Comparison of ENCODE assay signal across 25 cellular contexts in the genomic region with DNA sequence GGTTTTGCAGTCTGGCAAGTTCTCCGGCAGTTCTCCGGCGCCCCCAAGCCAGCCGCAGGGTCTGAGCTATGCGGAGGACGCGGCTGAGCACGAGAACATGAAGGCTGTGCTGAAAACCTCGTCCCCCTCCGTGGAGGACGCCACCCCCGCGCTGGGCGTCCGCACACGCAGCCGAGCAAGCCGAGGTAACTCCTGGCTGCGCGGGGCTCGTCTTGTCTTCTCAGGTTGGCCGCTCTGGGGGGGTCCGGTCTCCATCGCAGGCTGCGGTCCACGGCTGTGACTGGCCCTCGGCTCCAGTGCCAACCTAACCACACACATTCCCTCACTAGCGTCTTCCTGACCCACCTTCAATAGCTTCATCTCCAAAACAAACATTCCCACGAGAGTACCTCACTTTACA.
"Had no signal": no experiment of that assay in that cellular context is flagged by ENCODE, and none has a peak within 500 bp of the region (broad histone marks: within the 10 kb centered on the region; RNA-seq: fewer than 3 reads in every experiment).

No MANE protein-coding gene starts in this region.

- H3K27ac ChIP-seq: colonic mucosa, epithelial cell of prostate, esophagus squamous epithelium, foreskin keratinocyte, gastroesophageal sphincter, heart right ventricle, left ventricle myocardium inferior, lower lobe of right lung had no signal

- H3K4me3 ChIP-seq: colonic mucosa, esophagus squamous epithelium, gastroesophageal sphincter, heart right ventricle, left ventricle myocardium inferior, lower lobe of right lung, mucosa of descending colon had no signal

- H3K27me3 ChIP-seq: colonic mucosa, esophagus squamous epithelium, foreskin keratinocyte, gastroesophageal sphincter, heart right ventricle had no signal

- H3K27ac Mint-ChIP-seq: dendritic cell treated with granulocyte-macrophage colony-stimulating factor and Interleukin-4, amounts not matched to agents 40 ng/mL and 50 ng/mL, for 4 days; effector memory CD8-positive, alpha-beta T cell; endodermal cell; mesothelial cell of epicardium had no signal

- H3K9me3 ChIP-seq: colonic mucosa, esophagus squamous epithelium, gastroesophageal sphincter, heart right ventricle, left ventricle myocardium inferior, lower lobe of right lung, mucosa of descending colon had no signal

- H3K4me3 Mint-ChIP-seq: dendritic cell treated with granulocyte-macrophage colony-stimulating factor and Interleukin-4, amounts not matched to agents 40 ng/mL and 50 ng/mL, for 4 days; effector memory CD8-positive, alpha-beta T cell; endodermal cell; mesothelial cell of epicardium had no signal

- H3K36me3 ChIP-seq: colonic mucosa, lower lobe of right lung had no signal

- DNase-seq: cerebellar nuclear complex; colonic mucosa; cortex of kidney; effector CD8-positive, alpha-beta T cell; effector memory CD8-positive, alpha-beta T cell; endodermal cell; esophagus squamous epithelium; foreskin keratinocyte; head of caudate nucleus; heart right ventricle; hippocampal formation; islet precursor cell; kidney; kidney glomerular epithelial cell; left colon; left ventricle myocardium inferior; lower lobe of right lung; mesenchymal stem cell; mucosa of descending colon had no signal

- H3K9me3 Mint-ChIP-seq: dendritic cell treated with granulocyte-macrophage colony-stimulating factor and Interleukin-4, amounts not matched to agents 40 ng/mL and 50 ng/mL, for 4 days; effector memory CD8-positive, alpha-beta T cell; endodermal cell; mesothelial cell of epicardium had no signal

- H3K27me3 Mint-ChIP-seq: dendritic cell treated with granulocyte-macrophage colony-stimulating factor and Interleukin-4, amounts not matched to agents 40 ng/mL and 50 ng/mL, for 4 days had no signal

- H3K4me1 Mint-ChIP-seq: endodermal cell had no signal

- H3K4me1 ChIP-seq: colonic mucosa had no signal

- ATAC-seq: effector memory CD8-positive, alpha-beta T cell; esophagus mucosa; foreskin keratinocyte; gastroesophageal sphincter; left colon; left lobe of liver; lower lobe of right lung; mucosa of descending colon had no signal
